Comparison of ENCODE assay signal across 8 cellular contexts in genomic region chr1:93347319-93347899, GRCh38. TPM values are rescaled to one million over a fixed set of nuclear protein-coding genes. Genes with fewer than 3 reads are reported as not detected.
DNase-seq lines count a peak whose midpoint lies in the region; ATAC-seq and TF ChIP-seq lines count a peak whose summit lies in the region.

No MANE protein-coding gene starts in this region.

- 1% methylated on average over 12 of the region's 12 CpGs for WGBS in SK-N-SH (ENCODE audit: low lambda C conversion rate)

- H3K4me3 ChIP-seq in SK-N-SH (ENCODE audit: low read depth in 2 of 2, low read length in 1 of 2) (peak overlapping the region; percentile 91 to 96), iPS-20b (ENCODE audit: low read length) (peak overlapping the region; percentile 93), stomach smooth muscle (ENCODE audit: low read length in 2 of 2) (peak overlapping the region; percentile 83)

- ATAC-seq in SK-N-SH treated with all-trans-retinoic acid at 6 μM for 48 hours: no peak
- ATAC-seq in activated T-helper 17 cell treated with anti-CD3 and anti-CD28 coated beads, Interleukin-2, amount 50 U/mL, for 72 hours (replicated peaks): no peak
- ATAC-seq in GM21825 (IDR thresholded peaks at IDR 0.05; ENCODE audit: unreplicated experiment): no peak

- H3K9me3 Mint-ChIP-seq in activated T-helper 17 cell treated with anti-CD3 and anti-CD28 coated beads, Interleukin-2, amount 50 U/mL, for 72 hours: no peaks in the 10 kb centered on the region

- TF ChIP-seq EP300 in SK-N-SH (IDR thresholded peaks at IDR 0.05; ENCODE audit: borderline replicate concordance in 1 of 2, low read depth in 1 of 2, low read length in 1 of 2): no peak

- no peaks in the 10 kb centered on the region for H3K27me3 Mint-ChIP-seq in activated T-helper 17 cell treated with anti-CD3 and anti-CD28 coated beads, Interleukin-2, amount 50 U/mL, for 72 hours

- no peak for TF ChIP-seq CTCF in SK-N-SH (IDR thresholded peaks at IDR 0.05)

- CTCF ChIA-PET in SK-N-SH (lab: Yijun Ruan, JAX): interaction anchor here (1.0 to 3.2 kb wide), 2 partner anchors 11 to 43 kb away, joined by 3 to 17 read pairs; no protein-coding TSS in a partner anchor

- peak overlapping the region; percentile 93 for H3K4me3 Mint-ChIP-seq in activated T-helper 17 cell treated with anti-CD3 and anti-CD28 coated beads, Interleukin-2, amount 50 U/mL, for 72 hours

- H3K27ac ChIP-seq in SK-N-SH (ENCODE audit: low read depth in 2 of 2, low read length in 1 of 2) (peak overlapping the region in 1 of 2 experiments; percentile 98; a peak in 2 of 4 replicates), iPS-20b (ENCODE audit: low read length) (peak overlapping the region; percentile 2), stomach smooth muscle (ENCODE audit: low read length) (no peak overlapping the region)

- peak overlapping the region; percentile 83 for H3K4me2 ChIP-seq in SK-N-SH

- H3K27ac Mint-ChIP-seq in activated T-helper 17 cell treated with anti-CD3 and anti-CD28 coated beads, Interleukin-2, amount 50 U/mL, for 72 hours: peak overlapping the region; percentile 96

- no peak for TF ChIP-seq RAD21 in SK-N-SH (IDR thresholded peaks at IDR 0.05; ENCODE audit: low read length)

- H2AFZ ChIP-seq in SK-N-SH (ENCODE audit: low read depth): no peak overlapping the region

- H3K9me2 ChIP-seq in SK-N-SH: no peaks in the 10 kb centered on the region

- peaks cover 87% of the 10 kb centered on the region for H3K79me2 ChIP-seq in SK-N-SH (ENCODE audit: insufficient read depth)

- DNase-seq in SK-N-SH (no peak), NCI-H1092 (lab: John Stamatoyannopoulos, UW) (no peak), NCI-H510A (lab: John Stamatoyannopoulos, UW) (no peak)

- H3K36me3 ChIP-seq in SK-N-SH (replicated peaks in 1 of 2; ENCODE audit: control insufficient read depth in 1 of 2, insufficient read depth in 2 of 2, low read length in 1 of 2) (peaks cover 21 to 31% of the 10 kb centered on the region in 2 experiments), iPS-20b (ENCODE audit: insufficient read depth, low read depth, low read length) (peaks cover 11% of the 10 kb centered on the region), stomach smooth muscle (ENCODE audit: control insufficient read depth in 2 of 2, insufficient read depth in 2 of 2, low read length in 2 of 2) (no peaks in the 10 kb centered on the region)

- H3K36me3 Mint-ChIP-seq in activated T-helper 17 cell treated with anti-CD3 and anti-CD28 coated beads, Interleukin-2, amount 50 U/mL, for 72 hours (ENCODE audit: low read depth): peaks cover 51% of the 10 kb centered on the region

- POLR2A ChIA-PET in SK-N-SH (lab: Yijun Ruan, JAX): interaction anchor here (0.9 kb wide), 1 partner anchor 11 kb away, joined by 5 read pairs; no protein-coding TSS in a partner anchor

- peaks cover 13% of the 10 kb centered on the region for H3K4me1 Mint-ChIP-seq in activated T-helper 17 cell treated with anti-CD3 and anti-CD28 coated beads, Interleukin-2, amount 50 U/mL, for 72 hours

- peaks cover 39% of the 10 kb centered on the region for H4K20me1 ChIP-seq in SK-N-SH (ENCODE audit: insufficient read depth)

- H3K9ac ChIP-seq in SK-N-SH (peak overlapping the region; percentile 99), iPS-20b (ENCODE audit: low read depth, low read length) (peak overlapping the region; percentile 99), stomach smooth muscle (ENCODE audit: low read length in 2 of 2) (peak overlapping the region in 1 of 2 donors; percentile 84)

- H3K4me1 ChIP-seq in SK-N-SH (ENCODE audit: control insufficient read depth in 1 of 2, insufficient read depth in 2 of 2, low read depth in 1 of 2, low read length in 1 of 2) (peaks cover 9 to 10% of the 10 kb centered on the region in 2 experiments; a peak in 2 of 4 replicates), iPS-20b (ENCODE audit: insufficient read depth, low read length) (peaks cover 6% of the 10 kb centered on the region; the same call in 1 of the 2 replicates), stomach smooth muscle (ENCODE audit: control insufficient read depth, insufficient read depth, low read length) (no peaks in the 10 kb centered on the region)

- no peaks in the 10 kb centered on the region for H3K27me3 ChIP-seq in SK-N-SH (ENCODE audit: insufficient read depth)
- no peaks in the 10 kb centered on the region for H3K27me3 ChIP-seq in iPS-20b (ENCODE audit: insufficient read depth, low read length)
- H3K27me3 ChIP-seq in stomach smooth muscle (ENCODE audit: control insufficient read depth in 1 of 2, insufficient read depth in 2 of 2, low read length in 2 of 2): no peaks in the 10 kb centered on the region

- peaks cover 8% of the 10 kb centered on the region for H3F3A ChIP-seq in SK-N-SH (replicated peaks; ENCODE audit: insufficient read depth)

- H3K9me3 ChIP-seq in SK-N-SH: no peaks in the 10 kb centered on the region
- H3K9me3 ChIP-seq in iPS-20b (ENCODE audit: insufficient read depth, low read depth, low read length): no peaks in the 10 kb centered on the region
- H3K9me3 ChIP-seq in stomach smooth muscle (ENCODE audit: control insufficient read depth in 2 of 2, low read length in 2 of 2): no peaks in the 10 kb centered on the region

TF ChIP-seq in SK-N-SH, 30 proteins besides CTCF, POLR2A, EP300 and RAD21:
- TF ChIP-seq USF1 (IDR thresholded peaks at IDR 0.05; ENCODE audit: borderline replicate concordance, low read depth) (no peak), CHD2 (IDR thresholded peaks at IDR 0.05; ENCODE audit: low read length, partially characterized antibody) (no peak), GATA2 (CRISPR knock-in tag; IDR thresholded peaks at IDR 0.05) (no peak), YY1 (IDR thresholded peaks at IDR 0.05; ENCODE audit: low read depth) (no peak), SIN3A (IDR thresholded peaks at IDR 0.05; ENCODE audit: borderline replicate concordance, low read depth, low read length) (no peak), TCF12 (IDR thresholded peaks at IDR 0.05) (no peak), PBX3 (IDR thresholded peaks at IDR 0.05) (no peak), ELF1 (IDR thresholded peaks at IDR 0.05) (no peak), SMC3 (IDR thresholded peaks at IDR 0.05; ENCODE audit: low read depth, low read length) (no peak), NRF1 (IDR thresholded peaks at IDR 0.05; ENCODE audit: low read depth, low read length) (no peak), MXI1 (IDR thresholded peaks at IDR 0.05; ENCODE audit: low read depth, low read length) (no peak), FOSL2 (IDR thresholded peaks at IDR 0.05; ENCODE audit: borderline replicate concordance, low read depth) (no peak), JUND (IDR thresholded peaks at IDR 0.05) (no peak)

TF ChIP-seq in SK-N-SH treated with all-trans-retinoic acid at 6 μM for 48 hours, 23 proteins besides CTCF, POLR2A, EP300 and RAD21:
- TF ChIP-seq ISL1 (CRISPR knock-in tag; IDR thresholded peaks at IDR 0.05) (no peak), ARNTL (CRISPR knock-in tag; IDR thresholded peaks at IDR 0.05; ENCODE audit: borderline replicate concordance, low read depth) (no peak), ZC3H10 (CRISPR knock-in tag; IDR thresholded peaks at IDR 0.05) (no peak), POU6F1 (CRISPR knock-in tag; IDR thresholded peaks at IDR 0.05; ENCODE audit: borderline replicate concordance, low read depth) (no peak), SNAI2 (CRISPR knock-in tag; IDR thresholded peaks at IDR 0.05) (no peak), BACH2 (CRISPR knock-in tag; IDR thresholded peaks at IDR 0.05; ENCODE audit: borderline replicate concordance) (no peak), ZNF565 (CRISPR knock-in tag; conservative IDR thresholded peaks at IDR 0.05; ENCODE audit: low read depth) (no peak), ESRRG (CRISPR knock-in tag; IDR thresholded peaks at IDR 0.05) (no peak), TCF4 (CRISPR knock-in tag; IDR thresholded peaks at IDR 0.05; ENCODE audit: borderline replicate concordance) (no peak), ZFP30 (CRISPR knock-in tag; IDR thresholded peaks at IDR 0.05) (no peak), RARB (CRISPR knock-in tag; IDR thresholded peaks at IDR 0.05) (no peak), GLIS3 (CRISPR knock-in tag; IDR thresholded peaks at IDR 0.05) (no peak), ZNF70 (CRISPR knock-in tag; IDR thresholded peaks at IDR 0.05) (no peak), CREB5 (CRISPR knock-in tag; IDR thresholded peaks at IDR 0.05; ENCODE audit: low read depth) (no peak), TOX (CRISPR knock-in tag; IDR thresholded peaks at IDR 0.05; ENCODE audit: borderline replicate concordance) (no peak), PPARA (CRISPR knock-in tag; IDR thresholded peaks at IDR 0.05; ENCODE audit: borderline replicate concordance) (no peak), ZFP3 (CRISPR knock-in tag; IDR thresholded peaks at IDR 0.05) (no peak)

RNA-seq across cellular contexts. Expression of gene DR1, which starts 1.7 kb away (rescaled TPM):
- polyA plus RNA-seq in SK-N-SH (2012; rRNA removed): 12.8 and 17.5 TPM in 2 replicates
- 21.4 and 23.5 TPM in 2 replicates for polyA plus RNA-seq in SK-N-SH (2012; cell fraction: cytosol; rRNA removed)
- polyA plus RNA-seq in SK-N-SH (2012; cell fraction: nucleus; rRNA removed): 4.1 and 8.2 TPM in 2 replicates
- total RNA-seq in activated T-helper 17 cell treated with anti-CD3 and anti-CD28 coated beads, Interleukin-2, amount 50 U/mL, for 72 hours: 10 to 100 TPM; 56.7 to 87.0 TPM
